In the genomic region with DNA sequence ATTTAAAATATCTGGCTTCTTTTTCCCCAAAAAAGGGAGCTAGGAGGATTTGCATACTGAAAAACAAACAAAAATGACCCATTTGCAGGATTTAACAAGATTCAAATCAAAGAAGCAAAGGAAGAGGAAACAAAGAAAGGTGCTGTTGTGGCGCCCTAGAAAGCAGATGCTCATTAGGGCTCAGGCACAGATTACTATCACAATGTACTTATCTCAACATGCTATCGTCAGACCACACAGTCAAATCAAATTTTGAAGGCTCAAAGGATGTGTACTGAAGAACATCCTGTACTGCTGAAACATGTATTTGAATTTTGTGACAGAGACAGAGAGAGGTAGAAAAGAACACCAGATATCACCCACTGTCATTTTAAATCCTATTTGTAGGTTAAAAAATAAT, we compare ENCODE assay signal across 12 cellular contexts. TPM values are rescaled to one million over a fixed set of nuclear protein-coding genes. Genes with fewer than 3 reads are reported as not detected.
DNase-seq lines count a peak whose midpoint lies in the region; ATAC-seq and TF ChIP-seq lines count a peak whose summit lies in the region.
"Had no signal": no experiment of that assay in that cellular context is flagged by ENCODE, and none has a peak within 500 bp of the region (broad histone marks: within the 10 kb centered on the region; RNA-seq: fewer than 3 reads in every experiment).

No MANE protein-coding gene starts in this region.

- H3K27me3 ChIP-seq in upper lobe of left lung (no peaks in the 10 kb centered on the region), aorta (ENCODE audit: control insufficient read depth in 1 of 2, insufficient read depth in 2 of 2, low read length in 1 of 2) (no peaks in the 10 kb centered on the region)
- H3K27me3 ChIP-seq: brain microvascular endothelial cell had no signal

- H3K4me1 Mint-ChIP-seq in activated naive CD4-positive, alpha-beta T cell treated with anti-CD3 and anti-CD28 coated beads, Interleukin-2, amount 50 U/mL, for 24 hours: peaks cover 90% of the 10 kb centered on the region
- H3K4me1 Mint-ChIP-seq in T-helper 17 cell: peaks cover 36% of the 10 kb centered on the region

- H3K4me3 ChIP-seq in upper lobe of left lung: no peak overlapping the region
- H3K4me3 ChIP-seq in aorta (ENCODE audit: low read length in 2 of 2): no peak overlapping the region

- TF ChIP-seq CTCF in upper lobe of left lung (IDR thresholded peaks at IDR 0.05): no peak

- H3K36me3 Mint-ChIP-seq in activated naive CD4-positive, alpha-beta T cell treated with anti-CD3 and anti-CD28 coated beads, Interleukin-2, amount 50 U/mL, for 24 hours: peaks cover 3% of the 10 kb centered on the region
- H3K36me3 Mint-ChIP-seq in T-helper 17 cell (ENCODE audit: low read depth): no peaks in the 10 kb centered on the region

- ATAC-seq in T-helper 17 cell (peak; percentile 96), left cardiac atrium (peak; percentile 23 to 34), upper lobe of left lung (ENCODE audit: low FRiP score in 2 of 2) (peak; percentile 38 to 46), HG03097 (IDR thresholded peaks at IDR 0.05; ENCODE audit: low FRiP score, unreplicated experiment) (no peak), aorta (ENCODE audit: low FRiP score) (no peak)
- ATAC-seq: esophagus mucosa had no signal

- H3K27me3 Mint-ChIP-seq in activated naive CD4-positive, alpha-beta T cell treated with anti-CD3 and anti-CD28 coated beads, Interleukin-2, amount 50 U/mL, for 24 hours: no peaks in the 10 kb centered on the region
- H3K27me3 Mint-ChIP-seq in T-helper 17 cell: no peaks in the 10 kb centered on the region
- H3K27me3 Mint-ChIP-seq: type B pancreatic cell had no signal

- no peak for DNase-seq in activated naive CD4-positive, alpha-beta T cell (lab: John Stamatoyannopoulos, UW)
- no peak for DNase-seq in T-helper 17 cell
- no peak for DNase-seq in left cardiac atrium
- no peak for DNase-seq in upper lobe of left lung
- DNase-seq in cortex of kidney (lab: John Stamatoyannopoulos, UW): no peak
- no peak for DNase-seq in aorta
- DNase-seq: activated CD4-positive, alpha-beta T cell treated with anti-CD3 and anti-CD28 coated beads, Interleukin-2, amount 50 U/mL, for 48 hours; brain microvascular endothelial cell had no signal

- peak overlapping the region in 2 of 4 donors; percentile 42 to 53 for H3K27ac ChIP-seq in upper lobe of left lung
- H3K27ac ChIP-seq in aorta (ENCODE audit: low read depth in 1 of 2, low read length in 2 of 2): no peak overlapping the region
- H3K27ac ChIP-seq: brain microvascular endothelial cell had no signal

- H3K27ac Mint-ChIP-seq in activated naive CD4-positive, alpha-beta T cell treated with anti-CD3 and anti-CD28 coated beads, Interleukin-2, amount 50 U/mL, for 24 hours: peak overlapping the region; percentile 92
- H3K27ac Mint-ChIP-seq in T-helper 17 cell: peak overlapping the region; percentile 96
- H3K27ac Mint-ChIP-seq: type B pancreatic cell had no signal

- no peaks in the 10 kb centered on the region for H3K9me3 Mint-ChIP-seq in activated naive CD4-positive, alpha-beta T cell treated with anti-CD3 and anti-CD28 coated beads, Interleukin-2, amount 50 U/mL, for 24 hours

- peak in 2 of 4 donors; percentile 15 to 65 for TF ChIP-seq EP300 in upper lobe of left lung (IDR thresholded peaks at IDR 0.05)

- H3K4me3 Mint-ChIP-seq in activated naive CD4-positive, alpha-beta T cell treated with anti-CD3 and anti-CD28 coated beads, Interleukin-2, amount 50 U/mL, for 24 hours: peak overlapping the region; percentile 76
- peak overlapping the region; percentile 75 for H3K4me3 Mint-ChIP-seq in T-helper 17 cell
- H3K4me3 Mint-ChIP-seq: type B pancreatic cell had no signal

- H3K4me1 ChIP-seq in upper lobe of left lung (peaks cover 13 to 35% (median 29%) of the 10 kb centered on the region in 4 donors), aorta (ENCODE audit: control insufficient read depth in 1 of 2, insufficient read depth in 2 of 2, low read length in 2 of 2) (peaks cover 2 to 13% of the 10 kb centered on the region in 2 donors)

- intact Hi-C loops in left cardiac atrium (cut with DNase I) (loop anchor here in 1 of 2 donors (10.0 kb wide), 1 partner anchor 48 kb away; no protein-coding TSS in a partner anchor), aorta (cut with DNase I) (no loop called here)

- no peaks in the 10 kb centered on the region for H3K36me3 ChIP-seq in upper lobe of left lung
- H3K36me3 ChIP-seq in aorta (ENCODE audit: control insufficient read depth in 1 of 2, insufficient read depth in 2 of 2, low read length in 1 of 2): no peaks in the 10 kb centered on the region
- H3K36me3 ChIP-seq: brain microvascular endothelial cell had no signal

- TF ChIP-seq POLR2A in upper lobe of left lung (IDR thresholded peaks at IDR 0.05): no peak

- H3K9me3 ChIP-seq in T-helper 17 cell (ENCODE audit: control insufficient read depth, low read length, poor library complexity, severe bottlenecking) (no peaks in the 10 kb centered on the region), upper lobe of left lung (no peaks in the 10 kb centered on the region), aorta (ENCODE audit: control insufficient read depth, low read length) (no peaks in the 10 kb centered on the region)

- 38 to 48% methylated on average over 2 of the region's 2 CpGs for WGBS in upper lobe of left lung, 2 donors
- WGBS in aorta, 2 donors: 70 to 81% methylated on average over 2 of the region's 2 CpGs

RNA-seq across cellular contexts. Expression of a gene that starts 10.9 kb away (rescaled TPM):
- total RNA-seq in T-helper 17 cell (100 to 1,000 TPM; 108 to 110 TPM), left cardiac atrium (10 to 100 TPM; 56.8 to 74.8 TPM), upper lobe of left lung (100 to 1,000 TPM in 2 of 6 donors, 10 to 100 TPM in 4; 81.3 to 125 (median 95.4) TPM), aorta (100 to 1,000 TPM; 119 to 146 TPM)
- polyA plus RNA-seq in aorta: 10 to 100 TPM; 32.8 to 79.8 TPM

Comparison
In these comparisons a context has a peak if more than half of its experiments do, and no peak if none do; other contexts are left out.
1. ATAC-seq: peak in T-helper 17 cell (single experiment), left cardiac atrium (2 of 2) and upper lobe of left lung (2 of 2); none in HG03097 (single experiment) and aorta (single experiment).